In genomic region chr11:123261345-123262106, GRCh38 we compare ENCODE assay signal across 8 cellular contexts.
A peak's percentile ranks its signal among the peaks of the same experiment; 100 is the strongest.
DNase-seq lines count a peak whose midpoint lies in the region; ATAC-seq and TF ChIP-seq lines count a peak whose summit lies in the region.

No MANE protein-coding gene starts in this region.

- H3K4me3 ChIP-seq in DOHH2 (ENCODE audit: low read length) (no peak overlapping the region), mesendoderm (ENCODE audit: low read length) (no peak overlapping the region)
- no peak overlapping the region for H3K4me3 ChIP-seq in effector memory CD4-positive, alpha-beta T cell (ENCODE audit: insufficient read depth, low read depth, low read length, poor library complexity, severe bottlenecking)

- H3K36me3 Mint-ChIP-seq in activated CD8-positive, alpha-beta T cell treated with anti-CD3 and anti-CD28 coated beads, Interleukin-2, amount 10 ng/mL, durations not matched to agents 7 days and 5 days (ENCODE audit: low read depth), result peaks cover 3% of the 10 kb centered on the region

- no peak overlapping the region for H3K4ac ChIP-seq in mesendoderm (ENCODE audit: low read depth, low read length)

- H3K27me3 ChIP-seq in DOHH2 (ENCODE audit: control insufficient read depth, low read length) (no peaks in the 10 kb centered on the region), mesendoderm (ENCODE audit: insufficient read depth, low read length, poor library complexity) (no peaks in the 10 kb centered on the region)
- peaks cover 3% of the 10 kb centered on the region for H3K27me3 ChIP-seq in effector memory CD4-positive, alpha-beta T cell (replicated peaks; ENCODE audit: control insufficient read depth, insufficient read depth, low read length, poor library complexity, severe bottlenecking)

- H4K8ac ChIP-seq in mesendoderm (ENCODE audit: low read depth, low read length), result no peak overlapping the region

- ATAC-seq in HG02759 (IDR thresholded peaks at IDR 0.05; ENCODE audit: unreplicated experiment), result peak; percentile 78
- peak; percentile 93 for ATAC-seq in activated CD8-positive, alpha-beta T cell treated with anti-CD3 and anti-CD28 coated beads, Interleukin-2, amount 10 ng/mL, durations not matched to agents 7 days and 5 days

- H3K18ac ChIP-seq in mesendoderm (ENCODE audit: low read length), result no peak overlapping the region

- no peaks in the 10 kb centered on the region for H3K9me2 ChIP-seq in DOHH2 (replicated peaks; ENCODE audit: control insufficient read depth, low read length)

- H3K27me3 Mint-ChIP-seq in activated CD8-positive, alpha-beta T cell treated with anti-CD3 and anti-CD28 coated beads, Interleukin-2, amount 10 ng/mL, durations not matched to agents 7 days and 5 days (ENCODE audit: low read depth), result peaks cover 28% of the 10 kb centered on the region

- H3K4me1 Mint-ChIP-seq in activated CD8-positive, alpha-beta T cell treated with anti-CD3 and anti-CD28 coated beads, Interleukin-2, amount 10 ng/mL, durations not matched to agents 7 days and 5 days (ENCODE audit: low read depth), result peaks cover 27% of the 10 kb centered on the region

- POLR2A ChIA-PET in activated CD8-positive, alpha-beta T cell treated with anti-CD3 and anti-CD28 coated beads, Interleukin-2, amount 10 ng/mL, durations not matched to agents 7 days and 5 days (lab: Charles Lee), result interaction anchor here (0.6 kb wide), 1 partner anchor 201 kb away, joined by 3 read pairs; no protein-coding TSS in a partner anchor

- H3F3A ChIP-seq in DOHH2 (ENCODE audit: control insufficient read depth, insufficient read depth), result peaks cover 17% of the 10 kb centered on the region

- no peaks in the 10 kb centered on the region for H3K79me1 ChIP-seq in mesendoderm (ENCODE audit: low read length)

- DNase-seq in NCI-H774 (lab: John Stamatoyannopoulos, UW) (peak; percentile 79), mesendoderm (peak; percentile 91), OCI-M2 (lab: John Stamatoyannopoulos, UW; ENCODE audit: unreplicated experiment) (no peak)
- peak; percentile 79 for DNase-seq in activated CD8-positive, alpha-beta T cell treated with anti-CD3 and anti-CD28 coated beads, Interleukin-2, amount 10 ng/mL, durations not matched to agents 7 days and 5 days
- DNase-seq in effector memory CD4-positive, alpha-beta T cell, result peak; percentile 8 to 39 (median 13)
- DNase-seq in stimulated activated CD8-positive, alpha-beta memory T cell treated with anti-CD3 and anti-CD28 coated beads, Interleukin-15, amount 100 ng/mL, for 1 hour (ENCODE audit: low read depth), result peak; percentile 23

- H2BK15ac ChIP-seq in mesendoderm (replicated peaks; ENCODE audit: low read depth), result no peak overlapping the region

- H3K56ac ChIP-seq in mesendoderm (ENCODE audit: low read length), result peak overlapping the region; percentile 87

- peaks cover 11% of the 10 kb centered on the region; the same call in 1 of the 2 replicates for H3K9me3 ChIP-seq in DOHH2 (ENCODE audit: control insufficient read depth, insufficient read depth, low read length)
- peaks cover 6% of the 10 kb centered on the region for H3K9me3 ChIP-seq in effector memory CD4-positive, alpha-beta T cell (ENCODE audit: control insufficient read depth, low read length)

- H3K4me1 ChIP-seq in DOHH2 (ENCODE audit: control insufficient read depth, low read length), result peaks cover 60% of the 10 kb centered on the region
- no peaks in the 10 kb centered on the region for H3K4me1 ChIP-seq in effector memory CD4-positive, alpha-beta T cell (ENCODE audit: control insufficient read depth, insufficient read depth, low read length, poor library complexity, severe bottlenecking)
- no peaks in the 10 kb centered on the region for H3K4me1 ChIP-seq in mesendoderm (ENCODE audit: control insufficient read depth, low read depth, low read length)

- peaks cover 12% of the 10 kb centered on the region for H3K9me3 Mint-ChIP-seq in activated CD8-positive, alpha-beta T cell treated with anti-CD3 and anti-CD28 coated beads, Interleukin-2, amount 10 ng/mL, durations not matched to agents 7 days and 5 days (ENCODE audit: insufficient read depth)

- no CpG with 5 or more reads among the region's 25 CpGs for WGBS in mesendoderm (ENCODE audit: extremely low coverage, insufficient coverage, low lambda C conversion rate)

- H3K23ac ChIP-seq in mesendoderm (ENCODE audit: low read length), result no peak overlapping the region

- no peaks in the 10 kb centered on the region for H4K20me1 ChIP-seq in DOHH2 (ENCODE audit: control insufficient read depth, insufficient read depth, low read depth, low read length)

- H3K36me3 ChIP-seq in DOHH2 (ENCODE audit: control insufficient read depth, low read length), result peaks cover 4% of the 10 kb centered on the region
- no peaks in the 10 kb centered on the region for H3K36me3 ChIP-seq in effector memory CD4-positive, alpha-beta T cell (ENCODE audit: control insufficient read depth, insufficient read depth, low read length)
- no peaks in the 10 kb centered on the region for H3K36me3 ChIP-seq in mesendoderm (ENCODE audit: control insufficient read depth, insufficient read depth, low read length)

- H2AK5ac ChIP-seq in mesendoderm (ENCODE audit: low read length), result no peak overlapping the region

- CTCF ChIA-PET in activated CD8-positive, alpha-beta T cell treated with anti-CD3 and anti-CD28 coated beads, Interleukin-2, amount 10 ng/mL, durations not matched to agents 7 days and 5 days (lab: Charles Lee), result interaction anchor here (0.6 to 2.5 kb wide), 67 partner anchors 9 to 402 kb away, joined by 3 to 45 read pairs (median 4); no protein-coding TSS in a partner anchor

- no peak overlapping the region for H2BK5ac ChIP-seq in mesendoderm (ENCODE audit: low read length)

- H3K79me2 ChIP-seq in DOHH2 (ENCODE audit: control insufficient read depth, low read length), result no peaks in the 10 kb centered on the region
- H3K79me2 ChIP-seq in mesendoderm (ENCODE audit: control insufficient read depth, insufficient read depth, low read length), result no peaks in the 10 kb centered on the region

- H3K27ac ChIP-seq in DOHH2 (ENCODE audit: low read depth, low read length), result no peak overlapping the region
- H3K27ac ChIP-seq in effector memory CD4-positive, alpha-beta T cell (ENCODE audit: insufficient read depth, low read length, poor library complexity, severe bottlenecking), result no peak overlapping the region
- no peak overlapping the region for H3K27ac ChIP-seq in mesendoderm (ENCODE audit: low read depth, low read length)

- no peak overlapping the region for H3K27ac Mint-ChIP-seq in activated CD8-positive, alpha-beta T cell treated with anti-CD3 and anti-CD28 coated beads, Interleukin-2, amount 10 ng/mL, durations not matched to agents 7 days and 5 days

- H3K4me2 ChIP-seq in DOHH2 (ENCODE audit: low read length) (peak overlapping the region; percentile 15), mesendoderm (ENCODE audit: low read length) (peak overlapping the region; percentile 49)

- H4K5ac ChIP-seq in mesendoderm (ENCODE audit: low read length), result no peak overlapping the region

- TF ChIP-seq CTCF in DOHH2 (IDR thresholded peaks at IDR 0.05; ENCODE audit: low read depth, low read length, poor library complexity, severe bottlenecking), result peak; percentile 98

- H3K9ac ChIP-seq in mesendoderm (ENCODE audit: low read length), result peak overlapping the region; percentile 72

- H3K4me3 Mint-ChIP-seq in activated CD8-positive, alpha-beta T cell treated with anti-CD3 and anti-CD28 coated beads, Interleukin-2, amount 10 ng/mL, durations not matched to agents 7 days and 5 days, result no peak overlapping the region

- no peak overlapping the region for H2BK120ac ChIP-seq in mesendoderm (ENCODE audit: low read depth, low read length)
